9 cellular contexts compared by ENCODE assay signal in the genomic region with DNA sequence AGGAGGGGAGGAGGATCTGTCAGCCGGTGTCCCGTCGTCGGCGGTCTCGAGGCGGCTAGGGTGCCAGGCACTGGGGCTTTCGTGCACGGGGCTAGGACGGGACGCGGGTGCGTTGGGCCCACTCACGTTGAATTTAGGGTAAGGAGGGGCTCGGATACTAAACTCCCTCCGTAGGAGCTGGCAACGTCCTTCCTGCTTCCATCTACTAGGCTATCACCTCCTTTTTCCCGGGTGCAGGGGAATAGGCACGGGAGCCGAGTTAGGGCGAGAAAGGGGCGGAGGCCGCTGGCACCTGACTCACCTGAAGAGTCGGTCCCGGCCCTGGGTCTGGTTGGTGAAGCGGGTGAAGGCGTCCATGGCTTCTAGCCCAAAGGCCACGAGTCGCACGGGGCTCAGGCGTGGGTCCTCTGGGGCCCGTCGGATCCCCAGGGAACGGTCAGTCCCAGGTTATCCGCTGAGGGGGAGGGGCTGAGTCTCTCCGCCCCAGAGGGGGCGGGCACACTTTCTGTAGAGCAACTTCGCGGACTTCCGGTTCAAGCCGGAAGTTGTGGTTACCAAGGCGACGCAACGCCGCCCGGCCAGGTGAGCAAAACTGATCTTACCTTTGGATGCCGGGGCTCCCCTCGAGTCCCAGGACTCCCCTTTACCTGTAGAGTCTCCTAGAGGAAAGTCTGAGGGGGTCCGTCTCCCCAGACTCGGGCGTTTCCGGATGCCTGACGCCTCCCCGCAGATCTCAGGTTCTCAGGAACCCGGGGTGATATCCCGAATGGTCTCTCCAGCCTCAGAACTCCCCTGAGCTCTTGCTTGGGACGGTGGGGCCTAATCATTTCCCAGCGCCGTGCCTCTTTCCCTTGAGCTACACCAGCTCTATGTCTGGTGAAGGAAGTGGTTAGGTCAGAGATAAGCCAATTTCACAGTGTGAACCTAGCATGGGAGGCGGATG. TPM values are rescaled to one million over a fixed set of nuclear protein-coding genes. Genes with fewer than 3 reads are reported as not detected.
A peak's percentile ranks its signal among the peaks of the same experiment; 100 is the strongest.
DNase-seq lines count a peak whose midpoint lies in the region; ATAC-seq, FAIRE-seq and TF ChIP-seq lines count a peak whose summit lies in the region.
"Had no signal": no experiment of that assay in that cellular context is flagged by ENCODE, and none has a peak within 500 bp of the region (broad histone marks: within the 10 kb centered on the region; RNA-seq: fewer than 3 reads in every experiment).

A gene with protein sequence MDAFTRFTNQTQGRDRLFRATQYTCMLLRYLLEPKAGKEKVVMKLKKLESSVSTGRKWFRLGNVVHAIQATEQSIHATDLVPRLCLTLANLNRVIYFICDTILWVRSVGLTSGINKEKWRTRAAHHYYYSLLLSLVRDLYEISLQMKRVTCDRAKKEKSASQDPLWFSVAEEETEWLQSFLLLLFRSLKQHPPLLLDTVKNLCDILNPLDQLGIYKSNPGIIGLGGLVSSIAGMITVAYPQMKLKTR (minus strand): TSS at position 479 of the 943 bp plus-strand sequence. CDS start 122 bp downstream, at position 357.
A gene (plus strand): TSS at position 536 of the 943 bp plus-strand sequence. CDS start 10,936 bp downstream, outside the sequence.

- H3K27ac ChIP-seq in CD4-positive, CD25-positive, alpha-beta regulatory T cell (ENCODE audit: insufficient read depth, low read length, poor library complexity, severe bottlenecking): no peak within 1 kb of the TSS
- H3K27ac ChIP-seq in endothelial cell of umbilical vein (ENCODE audit: insufficient read depth, low read depth, low read length): no peak within 1 kb of the TSS

- TF ChIP-seq POLR2A in endothelial cell of umbilical vein (IDR thresholded peaks at IDR 0.05; ENCODE audit: low read depth, low read length): no peak

- H3K4me1 ChIP-seq in CD4-positive, CD25-positive, alpha-beta regulatory T cell (ENCODE audit: control insufficient read depth, insufficient read depth, low read length, poor library complexity, severe bottlenecking): peaks cover 16% of the 10 kb centered on the region
- H3K4me1 ChIP-seq in endothelial cell of umbilical vein (ENCODE audit: control insufficient read depth, extremely low read depth, insufficient read depth, low read length): peaks cover 2% of the 10 kb centered on the region

- no peaks in the 10 kb centered on the region for H3K36me3 ChIP-seq in CD4-positive, CD25-positive, alpha-beta regulatory T cell (ENCODE audit: control insufficient read depth, insufficient read depth, low read length)
- no peaks in the 10 kb centered on the region for H3K36me3 ChIP-seq in endothelial cell of umbilical vein (ENCODE audit: control insufficient read depth in 2 of 2, extremely low read depth in 1 of 2, insufficient read depth in 2 of 2, low read length in 2 of 2)

- H3K27me3 ChIP-seq in CD4-positive, CD25-positive, alpha-beta regulatory T cell (ENCODE audit: control insufficient read depth, insufficient read depth, low read length): no peaks in the 10 kb centered on the region
- peaks cover 7 to 10% of the 10 kb centered on the region in 2 experiments for H3K27me3 ChIP-seq in endothelial cell of umbilical vein (ENCODE audit: control insufficient read depth in 2 of 2, insufficient read depth in 2 of 2, low read length in 2 of 2)

- H3K36me3 Mint-ChIP-seq in CD4-positive, CD25-positive, alpha-beta regulatory T cell: peaks cover 1% of the 10 kb centered on the region

- no peaks in the 10 kb centered on the region for H4K20me1 ChIP-seq in endothelial cell of umbilical vein (replicated peaks; ENCODE audit: control insufficient read depth, extremely low read depth, insufficient read depth, low read length)

- dilution Hi-C loops in endothelial cell of umbilical vein (cut with MboI; ENCODE audit: extremely low pct_ligation_motif_present, low sequenced_read_pairs): no loop called here

- H3K9ac ChIP-seq in endothelial cell of umbilical vein (replicated peaks; ENCODE audit: extremely low read depth, insufficient read depth, low read length): peak within 1 kb of the TSS; percentile 33

- CTCF ChIA-PET in endothelial cell of umbilical vein (lab: Charles Lee): interaction anchor here (1.1 kb wide), 1 partner anchor 8 kb away, joined by 3 read pairs; no protein-coding TSS in a partner anchor

- peak within 1 kb of the TSS; percentile 78 for H3K4me3 ChIP-seq in CD4-positive, CD25-positive, alpha-beta regulatory T cell (ENCODE audit: low read depth, low read length)
- H3K4me3 ChIP-seq in endothelial cell of umbilical vein (replicated peaks in 1 of 3; ENCODE audit: insufficient read depth in 1 of 3, low read depth in 1 of 3, low read length in 3 of 3): peak within 1 kb of the TSS; percentile 67 to 89 (median 73)

- peak; percentile 77 to 86 for ATAC-seq in CD4-positive, CD25-positive, alpha-beta regulatory T cell (ENCODE audit: low read depth in 2 of 2)
- ATAC-seq in GM19397 (IDR thresholded peaks at IDR 0.05; ENCODE audit: unreplicated experiment) (peak; percentile 95), HG03521 (IDR thresholded peaks at IDR 0.05; ENCODE audit: unreplicated experiment) (peak; percentile 78)

- H3K4me2 ChIP-seq in endothelial cell of umbilical vein (ENCODE audit: insufficient read depth, low read length): peak within 1 kb of the TSS; percentile 40

- H3K4me1 Mint-ChIP-seq in CD4-positive, CD25-positive, alpha-beta regulatory T cell: peaks cover 9 to 20% (median 11%) of the 10 kb centered on the region in 4 donors

- no peaks in the 10 kb centered on the region for H3K79me2 ChIP-seq in endothelial cell of umbilical vein (ENCODE audit: control insufficient read depth, insufficient read depth, low read length)

- BruUV-seq in endothelial cell of umbilical vein (replicated peaks; lab: Mats Ljungman, UMichigan): TSS peak; percentile 50

- H3K9me3 Mint-ChIP-seq in CD4-positive, CD25-positive, alpha-beta regulatory T cell: no peaks in the 10 kb centered on the region

- no peaks in the 10 kb centered on the region for H3K9me1 ChIP-seq in endothelial cell of umbilical vein (replicated peaks; ENCODE audit: control insufficient read depth, extremely low read depth, insufficient read depth, low read length)

- intact Hi-C loops in endothelial cell of umbilical vein (cut with micrococcal nuclease): no loop called here

- peak; percentile 58 to 84 (median 78) for DNase-seq in CD4-positive, CD25-positive, alpha-beta regulatory T cell
- DNase-seq in NOMO-1 treated with DMSO at 0.1 percent for 48 hours (lab: John Stamatoyannopoulos, UW; ENCODE audit: unreplicated experiment) (peak; percentile 39), endothelial cell of umbilical vein (ENCODE audit: low read depth, low spot score) (peak; percentile 60), middle frontal gyrus (ENCODE audit: extremely low spot score, low spot score) (peak; percentile 49)
- DNase-seq in activated CD8-positive, alpha-beta memory T cell treated with anti-CD3 and anti-CD28 coated beads, Interleukin-2, amount 50 U/mL, for 24 hours (ENCODE audit: extremely low read depth): peak; percentile 41
- peak; percentile 50 to 52 for DNase-seq in stimulated activated CD8-positive, alpha-beta memory T cell treated with anti-CD3 and anti-CD28 coated beads, Interleukin-15, amount 100 ng/mL, for 4 hours (ENCODE audit: low read depth in 2 of 2)

- H3K4me3 Mint-ChIP-seq in CD4-positive, CD25-positive, alpha-beta regulatory T cell: peak within 1 kb of the TSS; percentile 85 to 98 (median 92)

- POLR2A ChIA-PET in endothelial cell of umbilical vein (lab: Charles Lee): no interaction called here

- no peaks in the 10 kb centered on the region for H3K9me3 ChIP-seq in CD4-positive, CD25-positive, alpha-beta regulatory T cell (ENCODE audit: control insufficient read depth in 2 of 2, low read length in 2 of 2)
- no peaks in the 10 kb centered on the region for H3K9me3 ChIP-seq in endothelial cell of umbilical vein (replicated peaks; ENCODE audit: control insufficient read depth, insufficient read depth, low read length)

- H3K27ac Mint-ChIP-seq in CD4-positive, CD25-positive, alpha-beta regulatory T cell: peak within 1 kb of the TSS; percentile 64 to 89 (median 89)

- peaks cover 29% of the 10 kb centered on the region for H3K27me3 Mint-ChIP-seq in CD4-positive, CD25-positive, alpha-beta regulatory T cell

- no peak for TF ChIP-seq CTCF in endothelial cell of umbilical vein (IDR thresholded peaks at IDR 0.05; ENCODE audit: extremely low read depth in 1 of 2, insufficient read depth in 1 of 2, low read depth in 1 of 2, low read length in 2 of 2)

- H2AFZ ChIP-seq in endothelial cell of umbilical vein (ENCODE audit: low read depth, low read length): peak within 1 kb of the TSS; percentile 100

- peak; percentile 76 for FAIRE-seq in endothelial cell of umbilical vein (lab: Jason Lieb, UNC)

TF ChIP-seq in endothelial cell of umbilical vein, 7 proteins besides CTCF, POLR2A, EP300 and RAD21 (continues in another document):
- TF ChIP-seq POLR2AphosphoS5 (IDR thresholded peaks at IDR 0.05; ENCODE audit: insufficient read depth, low read depth, low read length): no peak
- TF ChIP-seq FOS (IDR thresholded peaks at IDR 0.05; ENCODE audit: borderline replicate concordance, insufficient read depth, low read length): no peak
- TF ChIP-seq JUN (IDR thresholded peaks at IDR 0.05; ENCODE audit: borderline replicate concordance, insufficient read depth, insufficient read length, low read depth): no peak
- TF ChIP-seq MYC (IDR thresholded peaks at IDR 0.05; ENCODE audit: low read depth, low read length): no peak
- TF ChIP-seq EZH2 (IDR thresholded peaks at IDR 0.05; ENCODE audit: borderline replicate concordance, low read depth, low read length, severe bottlenecking): no peak

RNA-seq across cellular contexts. Expression of the first gene that starts in this region (rescaled TPM):
- 1.2 TPM for total RNA-seq in CD4-positive, CD25-positive, alpha-beta regulatory T cell
- 1 to 10 TPM in 3 of 4 donors, not detected in 1; 1.5 to 3.7 (median 1.9) TPM for polyA plus RNA-seq in CD4-positive, CD25-positive, alpha-beta regulatory T cell
- total RNA-seq in endothelial cell of umbilical vein: 3.2 and 3.7 TPM in 2 replicates
- 4.3 and 4.4 TPM in 2 replicates for polyA plus RNA-seq in endothelial cell of umbilical vein
- polyA plus RNA-seq in endothelial cell of umbilical vein (2011; cell fraction: cytosol; rRNA removed): 3.6 and 4.0 TPM in 2 replicates
- polyA plus RNA-seq in endothelial cell of umbilical vein (2011; cell fraction: nucleus; rRNA removed): 1.8 and 2.1 TPM in 2 replicates
- 2.6 and 3.3 TPM in 2 replicates for polyA plus RNA-seq in endothelial cell of umbilical vein (2012)
- 3.6 and 4.9 TPM in 2 replicates for polyA minus RNA-seq in endothelial cell of umbilical vein
- 4.1 TPM for polyA minus RNA-seq in endothelial cell of umbilical vein (2011; cell fraction: cytosol; rRNA and poly(A)+ RNA removed)
- polyA minus RNA-seq in endothelial cell of umbilical vein (2011; cell fraction: nucleus; rRNA and poly(A)+ RNA removed): 2.8 and 3.0 TPM in 2 replicates

RNA-seq across cellular contexts. Expression of the second gene that starts in this region (rescaled TPM):
- not detected for total RNA-seq in CD4-positive, CD25-positive, alpha-beta regulatory T cell
- not detected for polyA plus RNA-seq in CD4-positive, CD25-positive, alpha-beta regulatory T cell
- not detected in 2 replicates for total RNA-seq in endothelial cell of umbilical vein
- polyA plus RNA-seq in endothelial cell of umbilical vein: 0.05 and 0.07 TPM in 2 replicates
- polyA plus RNA-seq in endothelial cell of umbilical vein (2011; cell fraction: cytosol; rRNA removed): 0.04 TPM in 2 replicates
- polyA plus RNA-seq in endothelial cell of umbilical vein (2011; cell fraction: nucleus; rRNA removed): not detected in 2 replicates
- 0.08 TPM in 1 of 2 replicates, not detected in the other for polyA plus RNA-seq in endothelial cell of umbilical vein (2012)
- 0.13 TPM in 1 of 2 replicates, not detected in the other for polyA minus RNA-seq in endothelial cell of umbilical vein
- not detected for polyA minus RNA-seq in endothelial cell of umbilical vein (2011; cell fraction: cytosol; rRNA and poly(A)+ RNA removed)
- polyA minus RNA-seq in endothelial cell of umbilical vein (2011; cell fraction: nucleus; rRNA and poly(A)+ RNA removed): not detected in 2 replicates
- total RNA-seq: T-helper 2 cell treated with Interferon-gamma antibody and Interleukin-4, amounts not matched to agents 100 ng/mL and 5 ng/mL, for 36 hours had no signal
